8 cellular contexts compared by ENCODE assay signal in genomic region chr2:165952600-165953210, GRCh38. TPM values are rescaled to one million over a fixed set of nuclear protein-coding genes. Genes with fewer than 3 reads are reported as not detected.
DNase-seq lines count a peak whose midpoint lies in the region; ATAC-seq and TF ChIP-seq lines count a peak whose summit lies in the region.

No MANE protein-coding gene starts in this region.

- H3K4me3 ChIP-seq in esophagus squamous epithelium (peak overlapping the region; percentile 59 to 92 (median 72)), sigmoid colon (peak overlapping the region; percentile 68 to 88 (median 76))

- TF ChIP-seq CTCF in esophagus squamous epithelium (IDR thresholded peaks at IDR 0.05) (no peak), sigmoid colon (IDR thresholded peaks at IDR 0.05) (no peak)

- peak; percentile 36 for DNase-seq in DMS79 treated with DMSO at 0.1 percent for 48 hours (lab: John Stamatoyannopoulos, UW)
- no peak for DNase-seq in DMS79 (lab: John Stamatoyannopoulos, UW)
- peak; percentile 22 for DNase-seq in NCI-H526 treated with DMSO at 0.1 percent for 48 hours (lab: John Stamatoyannopoulos, UW)
- no peak for DNase-seq in esophagus squamous epithelium (lab: John Stamatoyannopoulos, UW)
- no peak for DNase-seq in sigmoid colon
- DNase-seq in HuH-7.5 (ENCODE audit: low spot score) = no peak
- DNase-seq in stimulated activated naive CD8-positive, alpha-beta T cell treated with anti-CD3 and anti-CD28 coated beads, Interleukin-15, Interleukin-2, amounts not matched to agents 100 U/mL and 50 U/mL, for 24 hours = no peak

- WGBS in esophagus squamous epithelium, 2 donors = 9 to 15% methylated on average over 4 of the region's 4 CpGs
- 5 to 16% methylated on average over 4 of the region's 4 CpGs for WGBS in sigmoid colon, 2 donors

- H3K36me3 ChIP-seq in esophagus squamous epithelium (peaks cover 0 to 15% (median 0%) of the 10 kb centered on the region in 3 donors), sigmoid colon (peaks cover 0 to 18% (median 5%) of the 10 kb centered on the region in 4 donors)

- TF ChIP-seq POLR2A in esophagus squamous epithelium (IDR thresholded peaks at IDR 0.05) (no peak), sigmoid colon (IDR thresholded peaks at IDR 0.05) (no peak)

- H3K4me1 ChIP-seq in esophagus squamous epithelium = peaks cover 0 to 58% (median 13%) of the 10 kb centered on the region in 3 donors
- H3K4me1 ChIP-seq in sigmoid colon = peaks cover 0 to 41% (median 23%) of the 10 kb centered on the region in 4 donors

- no peaks in the 10 kb centered on the region for H3K27me3 ChIP-seq in esophagus squamous epithelium
- H3K27me3 ChIP-seq in sigmoid colon = no peaks in the 10 kb centered on the region

- H3K27ac ChIP-seq in esophagus squamous epithelium (peak overlapping the region; percentile 78 to 93 (median 88)), sigmoid colon (peak overlapping the region; percentile 85 to 91 (median 89))

- intact Hi-C loops in esophagus squamous epithelium (cut with DNase I) = no loop called here
- intact Hi-C loops in sigmoid colon (cut with DNase I) = loop anchor here (10.0 kb wide), 1 partner anchor 562 kb away; no protein-coding TSS in a partner anchor

- H3K9me3 ChIP-seq in esophagus squamous epithelium (no peaks in the 10 kb centered on the region), sigmoid colon (no peaks in the 10 kb centered on the region)

- no peak for TF ChIP-seq EP300 in sigmoid colon (IDR thresholded peaks at IDR 0.05)

- no peak for ATAC-seq in GM18909 (IDR thresholded peaks at IDR 0.05; ENCODE audit: poor library complexity, unreplicated experiment)
- ATAC-seq in stimulated activated naive CD8-positive, alpha-beta T cell treated with anti-CD3 and anti-CD28 coated beads, Interleukin-15, Interleukin-2, amounts not matched to agents 100 U/mL and 50 U/mL, for 24 hours = no peak

RNA-seq across cellular contexts. Expression of gene TTC21B, which starts 0.9 kb away (rescaled TPM):
- total RNA-seq in esophagus squamous epithelium = 10 to 100 TPM in 3 of 4 donors, 1 to 10 TPM in 1; 4.3 to 22.3 (median 10.8) TPM
- total RNA-seq in sigmoid colon = 10 to 100 TPM; 15.6 to 33.5 (median 28.8) TPM
- polyA plus RNA-seq in sigmoid colon = 1 to 10 TPM; 2.4 to 4.6 (median 2.8) TPM

Comparison
In these comparisons a context has a peak if more than half of its experiments do, and no peak if none do; other contexts are left out.
1. DNase-seq: peak in DMS79 treated with DMSO at 0.1 percent for 48 hours (single experiment) and NCI-H526 treated with DMSO at 0.1 percent for 48 hours (single experiment); none in DMS79 (single experiment), esophagus squamous epithelium (single experiment), sigmoid colon (single experiment), HuH-7.5 (single experiment) and stimulated activated naive CD8-positive, alpha-beta T cell treated with anti-CD3 and anti-CD28 coated beads, Interleukin-15, Interleukin-2, amounts not matched to agents 100 U/mL and 50 U/mL, for 24 hours (single experiment).